Comparison of ENCODE assay signal across 13 cellular contexts in the genomic region with DNA sequence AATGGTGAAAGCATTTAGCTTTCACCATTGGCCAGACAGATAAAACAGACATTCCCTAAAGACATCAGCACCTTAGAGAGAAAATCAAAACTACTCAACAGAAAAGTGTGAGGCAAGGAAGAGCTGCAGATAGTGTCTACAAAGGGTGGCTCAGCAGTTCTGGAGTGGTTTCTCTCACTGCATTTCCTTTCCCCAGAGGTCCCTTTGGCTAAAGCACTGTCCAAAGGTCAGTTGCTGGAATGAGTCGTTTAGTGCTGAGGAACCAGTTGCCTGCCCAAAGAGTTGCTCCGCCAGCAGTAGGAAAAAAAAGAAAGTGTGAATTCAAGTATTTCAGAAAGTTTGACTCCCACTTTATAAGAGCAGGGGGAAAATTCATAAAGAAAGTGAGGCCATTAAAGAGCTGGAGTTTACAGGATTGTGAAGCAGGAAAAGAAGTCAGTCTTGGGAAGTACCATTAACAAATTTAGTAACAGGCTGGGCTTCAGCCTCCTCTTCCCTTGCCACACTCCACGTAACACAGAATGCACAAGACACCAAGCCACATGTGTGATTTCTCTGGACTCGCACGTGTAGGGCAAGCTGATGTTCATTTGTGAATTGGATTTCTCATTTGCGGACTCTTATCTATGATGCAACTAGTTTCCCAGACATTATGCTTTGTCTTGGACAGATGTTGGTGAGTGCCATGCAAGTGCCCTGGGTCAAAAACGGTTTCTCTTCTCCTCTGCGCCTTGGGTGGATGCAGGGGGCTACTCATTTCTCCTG.
DNase-seq lines count a peak whose midpoint lies in the region; ATAC-seq, FAIRE-seq and TF ChIP-seq lines count a peak whose summit lies in the region.
"Had no signal": no experiment of that assay in that cellular context is flagged by ENCODE, and none has a peak within 500 bp of the region (broad histone marks: within the 10 kb centered on the region; RNA-seq: fewer than 3 reads in every experiment).

No MANE protein-coding gene starts in this region.

- ATAC-seq in pancreas = peak in 3 of 4 donors; percentile 85 to 92 (median 88)
- no peak for ATAC-seq in HG03097 (IDR thresholded peaks at IDR 0.05; ENCODE audit: low FRiP score, unreplicated experiment)
- ATAC-seq in HG02588 (IDR thresholded peaks at IDR 0.05; ENCODE audit: unreplicated experiment) = no peak

- H3K4me1 ChIP-seq in pancreas (no peaks in the 10 kb centered on the region), thyroid gland (no peaks in the 10 kb centered on the region)

- H3K27me3 ChIP-seq in pancreas = no peaks in the 10 kb centered on the region
- H3K27me3 ChIP-seq in thyroid gland = no peaks in the 10 kb centered on the region

- DNase-seq in EH (ENCODE audit: low read depth) (peak; percentile 62), OCI-M1 (lab: John Stamatoyannopoulos, UW) (peak; percentile 42), fibroblast of mammary gland (ENCODE audit: low read depth) (peak; percentile 68), pancreas (peak in 3 of 6 donors; percentile 11 to 30 (median 16)), SIG-M5 (lab: John Stamatoyannopoulos, UW) (no peak), thyroid gland (no peak)
- DNase-seq: GF-D8, H7, MM.1S, NCI-H226, occipital lobe had no signal

- FAIRE-seq in pancreas (lab: Jason Lieb, UNC) = no peak

- 34 to 35% methylated on average over 8 of the region's 8 CpGs for WGBS in pancreas, 2 donors
- 58 to 72% methylated on average over 8 of the region's 8 CpGs for WGBS in thyroid gland, 2 donors

- H3K36me3 ChIP-seq in pancreas (no peaks in the 10 kb centered on the region), thyroid gland (no peaks in the 10 kb centered on the region)

- H3K9me3 ChIP-seq in pancreas (no peaks in the 10 kb centered on the region), thyroid gland (no peaks in the 10 kb centered on the region)

- H3K27ac ChIP-seq in pancreas = no peak overlapping the region
- H3K27ac ChIP-seq in thyroid gland = no peak overlapping the region

- H3K4me3 ChIP-seq in fibroblast of mammary gland (ENCODE audit: control insufficient read depth, low read depth, low read length) (no peak overlapping the region), pancreas (no peak overlapping the region), thyroid gland (replicated peaks in 1 of 3) (no peak overlapping the region)

- TF ChIP-seq POLR2A in thyroid gland (IDR thresholded peaks at IDR 0.05) = no peak

- TF ChIP-seq CTCF in fibroblast of mammary gland (conservative IDR thresholded peaks at IDR 0.05; ENCODE audit: control insufficient read depth, insufficient read depth, low read depth, low read length) (no peak), pancreas (IDR thresholded peaks at IDR 0.05) (no peak), thyroid gland (IDR thresholded peaks at IDR 0.05) (no peak)

- intact Hi-C loops in pancreas (cut with DNase I) = no loop called here
- intact Hi-C loops in thyroid gland (cut with DNase I) = no loop called here

Comparison
In these comparisons a context has a peak if more than half of its experiments do, and no peak if none do; other contexts are left out.
1. DNase-seq: peak in EH (single experiment), OCI-M1 (single experiment) and fibroblast of mammary gland (single experiment); none in SIG-M5 (single experiment) and thyroid gland (0 of 2).
2. ATAC-seq: peak in pancreas (3 of 4); none in HG03097 (single experiment) and HG02588 (single experiment).